In genomic region chr11:131865860-131866259, GRCh38 we compare ENCODE assay signal across 16 cellular contexts.
DNase-seq lines count a peak whose midpoint lies in the region; ATAC-seq and TF ChIP-seq lines count a peak whose summit lies in the region.
"Had no signal": no experiment of that assay in that cellular context is flagged by ENCODE, and none has a peak within 500 bp of the region (broad histone marks: within the 10 kb centered on the region; RNA-seq: fewer than 3 reads in every experiment).

No MANE protein-coding gene starts in this region.

- H3T11ph ChIP-seq in H9 (ENCODE audit: low read length) = no peak overlapping the region

- no peaks in the 10 kb centered on the region for H3K79me1 ChIP-seq in H9 (ENCODE audit: insufficient read depth, low read depth, low read length, poor library complexity, severe bottlenecking)

- H3K56ac ChIP-seq in H9 (ENCODE audit: insufficient read length, low read depth, low read length) = no peak overlapping the region

- H3K9me3 Mint-ChIP-seq in H9 = no peaks in the 10 kb centered on the region; a peak in 2 of 5 replicates
- peaks cover 5 to 6% of the 10 kb centered on the region in 2 donors for H3K9me3 Mint-ChIP-seq in stimulated activated naive B cell treated with anti-CD40 and anti-IgM and Interleukin-4, amounts not matched to agents 10 μg/mL and 1 μg/mL and 100 μg/mL, for 72 hours
- H3K9me3 Mint-ChIP-seq: IgD-negative memory B cell had no signal

- peaks cover 55 to 66% of the 10 kb centered on the region in 2 experiments for H3K4me1 Mint-ChIP-seq in H9
- no peaks in the 10 kb centered on the region for H3K4me1 Mint-ChIP-seq in stimulated activated naive B cell treated with anti-CD40 and anti-IgM and Interleukin-4, amounts not matched to agents 10 μg/mL and 1 μg/mL and 100 μg/mL, for 72 hours

- no peak overlapping the region for H3K23ac ChIP-seq in H9 (ENCODE audit: insufficient read length, low read depth, low read length)

- no peak overlapping the region for H2BK15ac ChIP-seq in H9 (ENCODE audit: low read depth, low read length)

- peaks cover 9% of the 10 kb centered on the region; the same call in 1 of the 2 replicates for H3K4me1 ChIP-seq in BLaER1
- H3K4me1 ChIP-seq in H9 (ENCODE audit: insufficient read depth, low read length) = peaks cover 10% of the 10 kb centered on the region; the same call in 1 of the 2 replicates
- no peaks in the 10 kb centered on the region for H3K4me1 ChIP-seq in esophagus squamous epithelium

- H3K27me3 ChIP-seq in BLaER1 (no peaks in the 10 kb centered on the region), H9 (ENCODE audit: insufficient read depth, low read length) (no peaks in the 10 kb centered on the region), esophagus squamous epithelium (no peaks in the 10 kb centered on the region)

- no peak overlapping the region for H2BK120ac ChIP-seq in H9 (ENCODE audit: low read depth, low read length, poor library complexity, severe bottlenecking)

- intact Hi-C loops in esophagus squamous epithelium (cut with DNase I) = no loop called here

- no peak overlapping the region for H4K5ac ChIP-seq in H9 (ENCODE audit: insufficient read length, low read depth, low read length)

- H3K4me3 ChIP-seq in BLaER1 (no peak overlapping the region), esophagus squamous epithelium (no peak overlapping the region)
- H3K4me3 ChIP-seq: GM12878 had no signal

- H4K20me1 ChIP-seq in BLaER1 (no peaks in the 10 kb centered on the region), H9 (ENCODE audit: control insufficient read depth, insufficient read depth, insufficient read length) (no peaks in the 10 kb centered on the region)

- no peaks in the 10 kb centered on the region for H3K23me2 ChIP-seq in H9 (ENCODE audit: insufficient read length, low read depth, low read length, poor library complexity, severe bottlenecking)

- H2BK12ac ChIP-seq in H9 (ENCODE audit: insufficient read length, low read depth, low read length) = no peak overlapping the region

- H3K9ac ChIP-seq in BLaER1 (no peak overlapping the region), H9 (ENCODE audit: extremely low read depth, insufficient read length, low read length) (no peak overlapping the region)

- no peak overlapping the region for H4K91ac ChIP-seq in H9 (ENCODE audit: insufficient read length, low read depth, low read length)

- no peak overlapping the region for H2BK20ac ChIP-seq in H9 (ENCODE audit: low read depth, low read length, poor library complexity, severe bottlenecking)

- no peak overlapping the region for H2AFZ ChIP-seq in H9 (ENCODE audit: low read length)

- TF ChIP-seq CTCF in H9 (conservative IDR thresholded peaks at IDR 0.05) (no peak), esophagus squamous epithelium (IDR thresholded peaks at IDR 0.05) (no peak)

- H3K4me3 Mint-ChIP-seq in H9 = peak overlapping the region in 1 of 2 experiments; percentile 33; a peak in 1 of 5 replicates
- no peak overlapping the region for H3K4me3 Mint-ChIP-seq in stimulated activated naive B cell treated with anti-CD40 and anti-IgM and Interleukin-4, amounts not matched to agents 10 μg/mL and 1 μg/mL and 100 μg/mL, for 72 hours
- H3K4me3 Mint-ChIP-seq: CD4-positive, alpha-beta memory T cell; IgD-negative memory B cell had no signal

- H3K18ac ChIP-seq in H9 (ENCODE audit: insufficient read length, low read depth, low read length) = peak overlapping the region; percentile 8

- no peaks in the 10 kb centered on the region; a peak in 1 of 7 replicates for H3K36me3 Mint-ChIP-seq in H9 (ENCODE audit: insufficient read depth in 1 of 3, low read depth in 3 of 3)
- H3K36me3 Mint-ChIP-seq in stimulated activated naive B cell treated with anti-CD40 and anti-IgM and Interleukin-4, amounts not matched to agents 10 μg/mL and 1 μg/mL and 100 μg/mL, for 72 hours = no peaks in the 10 kb centered on the region
- H3K36me3 Mint-ChIP-seq: CD4-positive, alpha-beta memory T cell; IgD-negative memory B cell had no signal

- whole genome bisulfite sequencing in H9 (ENCODE audit: extremely low coverage, insufficient read length, low lambda C conversion rate) = no CpG with 5 or more reads among the region's 3 CpGs
- WGBS in esophagus squamous epithelium, 2 donors = 84 to 89% methylated on average over 3 of the region's 3 CpGs

- H3K4me2 ChIP-seq in BLaER1 = peak overlapping the region; percentile 42; the same call in 1 of the 2 replicates
- H3K4me2 ChIP-seq in H9 (ENCODE audit: insufficient read depth, insufficient read length, low read length) = no peak overlapping the region

- H3K4ac ChIP-seq in H9 (ENCODE audit: low read depth, low read length) = no peak overlapping the region

- H4K8ac ChIP-seq in H9 (replicated peaks; ENCODE audit: insufficient read length, low read depth, low read length) = no peak overlapping the region

- TF ChIP-seq POLR2A in esophagus squamous epithelium (IDR thresholded peaks at IDR 0.05) = no peak

- H3K9me3 ChIP-seq in BLaER1 (no peaks in the 10 kb centered on the region), H9 (ENCODE audit: control insufficient read depth, low read depth, low read length) (no peaks in the 10 kb centered on the region), esophagus squamous epithelium (no peaks in the 10 kb centered on the region)

- no peak overlapping the region for H2AK5ac ChIP-seq in H9 (ENCODE audit: insufficient read length, low read length)

- no peak overlapping the region for H3K14ac ChIP-seq in H9 (ENCODE audit: insufficient read depth, low read length)

- peak overlapping the region in 1 of 3 experiments; percentile 46; a peak in 2 of 7 replicates for H3K27ac Mint-ChIP-seq in H9
- H3K27ac Mint-ChIP-seq in stimulated activated naive B cell treated with anti-CD40 and anti-IgM and Interleukin-4, amounts not matched to agents 10 μg/mL and 1 μg/mL and 100 μg/mL, for 72 hours = peak overlapping the region; percentile 14
- H3K27ac Mint-ChIP-seq: CD4-positive, alpha-beta memory T cell; IgD-negative memory B cell had no signal

- H2BK5ac ChIP-seq in H9 (ENCODE audit: insufficient read length, low read length) = no peak overlapping the region

- H3K27ac ChIP-seq in BLaER1 (no peak overlapping the region), H9 (ENCODE audit: insufficient read length, low read depth, low read length) (no peak overlapping the region), caudate nucleus (ENCODE audit: low read depth, low read length) (peak overlapping the region; percentile 46), esophagus squamous epithelium (no peak overlapping the region)

- no peaks in the 10 kb centered on the region for H3K79me2 ChIP-seq in H9 (ENCODE audit: insufficient read depth, low read length)

- no peaks in the 10 kb centered on the region for H3K27me3 Mint-ChIP-seq in H9 (ENCODE audit: low read depth)
- no peaks in the 10 kb centered on the region for H3K27me3 Mint-ChIP-seq in stimulated activated naive B cell treated with anti-CD40 and anti-IgM and Interleukin-4, amounts not matched to agents 10 μg/mL and 1 μg/mL and 100 μg/mL, for 72 hours
- H3K27me3 Mint-ChIP-seq: IgD-negative memory B cell had no signal

- H3K36me3 ChIP-seq in BLaER1 = no peaks in the 10 kb centered on the region
- H3K36me3 ChIP-seq in esophagus squamous epithelium = no peaks in the 10 kb centered on the region

- DNase-seq in H9 (no peak), caudate nucleus (lab: John Stamatoyannopoulos, UW) (no peak), esophagus squamous epithelium (lab: John Stamatoyannopoulos, UW) (no peak), CD1c-positive myeloid dendritic cell (ENCODE audit: extremely low spot score) (no peak)
- DNase-seq in stimulated activated naive B cell treated with anti-CD40 and anti-IgM and Interleukin-4, amounts not matched to agents 10 μg/mL and 1 μg/mL and 100 μg/mL, for 72 hours = no peak
- DNase-seq in stimulated activated CD4-positive, alpha-beta T cell treated with anti-CD3 and anti-CD28 coated beads, Interleukin-4, amount 100 ng/mL, for 4 hours = no peak
- DNase-seq: 8988T; AML-193; CD4-positive, alpha-beta memory T cell; DMS79; GOT3; KG1 had no signal

- no peak for ATAC-seq in stimulated activated naive B cell treated with anti-CD40 and anti-IgM and Interleukin-4, amounts not matched to agents 10 μg/mL and 1 μg/mL and 100 μg/mL, for 72 hours (replicated peaks)
- ATAC-seq: GM12878, HCT116 had no signal
